26 cellular contexts compared by ENCODE assay signal in the genomic region with DNA sequence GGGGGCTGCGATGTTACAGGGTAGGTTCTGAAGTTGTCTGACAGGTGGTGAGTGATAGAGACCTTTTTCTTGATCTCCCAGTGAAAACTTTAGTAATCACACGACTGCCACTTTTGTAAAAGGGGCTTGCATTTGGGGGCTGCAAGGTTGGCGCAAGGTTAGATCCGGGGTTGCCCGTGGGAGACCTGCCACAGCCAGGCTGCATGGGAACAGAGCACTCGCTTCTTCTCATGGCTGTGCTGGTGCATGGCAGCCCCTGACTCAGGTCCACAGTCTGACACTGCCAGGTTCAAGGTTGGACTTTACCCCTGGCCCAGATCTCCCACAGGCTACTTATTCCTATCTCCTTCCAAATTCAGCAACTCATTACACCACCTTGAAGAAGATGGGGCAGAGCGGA.
"Had no signal": no experiment of that assay in that cellular context is flagged by ENCODE, and none has a peak within 500 bp of the region (broad histone marks: within the 10 kb centered on the region; RNA-seq: fewer than 3 reads in every experiment).

No MANE protein-coding gene starts in this region.

- H3K27me3 Mint-ChIP-seq: activated CD4-positive, alpha-beta memory T cell treated with anti-CD3 and anti-CD28 coated beads, Interleukin-2, amount 10 ng/mL, durations not matched to agents 7 days and 5 days; activated CD4-positive, alpha-beta T cell treated with anti-CD3 and anti-CD28 coated beads, Interleukin-2, amount 10 ng/mL, durations not matched to agents 7 days and 5 days; activated naive CD8-positive, alpha-beta T cell; activated T-cell treated with anti-CD3 and anti-CD28 coated beads, Interleukin-2, amount 50 U/mL, for 24 hours; central memory CD8-positive, alpha-beta T cell; effector memory CD8-positive, alpha-beta T cell had no signal

- H3K27ac Mint-ChIP-seq: activated CD4-positive, alpha-beta memory T cell treated with anti-CD3 and anti-CD28 coated beads, Interleukin-2, amount 10 ng/mL, durations not matched to agents 7 days and 5 days; activated CD4-positive, alpha-beta T cell treated with anti-CD3 and anti-CD28 coated beads, Interleukin-2, amount 10 ng/mL, durations not matched to agents 7 days and 5 days; activated naive CD8-positive, alpha-beta T cell; activated T-cell treated with anti-CD3 and anti-CD28 coated beads, Interleukin-2, amount 50 U/mL, for 24 hours; activated T-cell treated with anti-CD3 and anti-CD28 coated beads, Interleukin-2, amount 50 U/mL, for 72 hours; effector memory CD8-positive, alpha-beta T cell; WTC11 had no signal

- H3K27me3 ChIP-seq: brain microvascular endothelial cell, esophagus squamous epithelium had no signal

- H3K4me1 ChIP-seq: esophagus squamous epithelium had no signal

- H3K27ac ChIP-seq: brain microvascular endothelial cell, esophagus squamous epithelium had no signal

- ATAC-seq: activated T-cell treated with anti-CD3 and anti-CD28 coated beads, Interleukin-2, amount 50 U/mL, for 72 hours; effector memory CD8-positive, alpha-beta T cell; WTC11 had no signal

- H3K36me3 Mint-ChIP-seq: activated naive CD8-positive, alpha-beta T cell; WTC11 had no signal

- H3K36me3 ChIP-seq: brain microvascular endothelial cell, esophagus squamous epithelium had no signal

- H3K4me3 ChIP-seq: esophagus squamous epithelium had no signal

- H3K4me3 Mint-ChIP-seq: activated CD4-positive, alpha-beta memory T cell treated with anti-CD3 and anti-CD28 coated beads, Interleukin-2, amount 10 ng/mL, durations not matched to agents 7 days and 5 days; activated CD4-positive, alpha-beta T cell treated with anti-CD3 and anti-CD28 coated beads, Interleukin-2, amount 10 ng/mL, durations not matched to agents 7 days and 5 days; activated naive CD8-positive, alpha-beta T cell; activated T-cell treated with anti-CD3 and anti-CD28 coated beads, Interleukin-2, amount 50 U/mL, for 24 hours; activated T-cell treated with anti-CD3 and anti-CD28 coated beads, Interleukin-2, amount 50 U/mL, for 72 hours; central memory CD8-positive, alpha-beta T cell; effector memory CD8-positive, alpha-beta T cell; WTC11 had no signal

- H3K4me1 Mint-ChIP-seq: activated CD4-positive, alpha-beta memory T cell treated with anti-CD3 and anti-CD28 coated beads, Interleukin-2, amount 10 ng/mL, durations not matched to agents 7 days and 5 days; activated CD4-positive, alpha-beta T cell treated with anti-CD3 and anti-CD28 coated beads, Interleukin-2, amount 10 ng/mL, durations not matched to agents 7 days and 5 days; central memory CD8-positive, alpha-beta T cell had no signal

- H3K9me3 Mint-ChIP-seq: activated CD4-positive, alpha-beta T cell treated with anti-CD3 and anti-CD28 coated beads, Interleukin-2, amount 10 ng/mL, durations not matched to agents 7 days and 5 days; activated T-cell treated with anti-CD3 and anti-CD28 coated beads, Interleukin-2, amount 50 U/mL, for 24 hours; activated T-cell treated with anti-CD3 and anti-CD28 coated beads, Interleukin-2, amount 50 U/mL, for 72 hours had no signal

- H3K9me3 ChIP-seq: esophagus squamous epithelium had no signal

- DNase-seq: activated CD4-positive, alpha-beta memory T cell treated with anti-CD3 and anti-CD28 coated beads, Interleukin-2, amount 10 ng/mL, durations not matched to agents 7 days and 5 days; activated CD4-positive, alpha-beta T cell treated with anti-CD3 and anti-CD28 coated beads for 1 hour; activated CD4-positive, alpha-beta T cell treated with anti-CD3 and anti-CD28 coated beads for 4 hours; activated CD4-positive, alpha-beta T cell treated with anti-CD3 and anti-CD28 coated beads, Interleukin-2, amount 10 ng/mL, durations not matched to agents 7 days and 5 days; activated CD4-positive, alpha-beta T cell treated with anti-CD3 and anti-CD28 coated beads, Interleukin-2, amount 50 U/mL, for 4 hours; activated CD8-positive, alpha-beta memory T cell treated with anti-CD3 and anti-CD28 coated beads, Interleukin-2, amount 50 U/mL, for 48 hours; activated gamma-delta T cell; activated naive CD4-positive, alpha-beta T cell; activated naive CD4-positive, alpha-beta T cell treated with anti-CD3 and anti-CD28 coated beads, Interleukin-2, amount 50 U/mL, for 16 hours; activated T-cell treated with anti-CD3 and anti-CD28 coated beads for 4 hours; activated T-cell treated with anti-CD3 and anti-CD28 coated beads, Interleukin-2, amount 50 U/mL, for 24 hours; activated T-cell treated with anti-CD3 and anti-CD28 coated beads, Interleukin-2, amount 50 U/mL, for 72 hours; amniotic stem cell; anterior cingulate cortex; brain microvascular endothelial cell; cortex of kidney; dermis blood vessel endothelial cell; effector CD4-positive, alpha-beta T cell; effector memory CD8-positive, alpha-beta T cell; erythroblast; esophagus squamous epithelium; head of caudate nucleus; T-helper 2 cell had no signal
